24 cellular contexts compared by ENCODE assay signal in genomic region chr5:35417040-35417439, GRCh38.
"Had no signal": no experiment of that assay in that cellular context is flagged by ENCODE, and none has a peak within 500 bp of the region (broad histone marks: within the 10 kb centered on the region; RNA-seq: fewer than 3 reads in every experiment).

No MANE protein-coding gene starts in this region.

- H3K4me3 Mint-ChIP-seq: activated CD4-positive, alpha-beta T cell treated with anti-CD3 and anti-CD28 coated beads for 36 hours; activated CD8-positive, alpha-beta T cell treated with anti-CD3 and anti-CD28 coated beads for 36 hours; activated naive CD4-positive, alpha-beta T cell treated with anti-CD3 and anti-CD28 coated beads, Interleukin-2, amount 10 ng/mL, durations not matched to agents 7 days and 5 days; activated naive CD8-positive, alpha-beta T cell treated with anti-CD3 and anti-CD28 coated beads for 36 hours; activated T-cell treated with anti-CD3 and anti-CD28 coated beads, Interleukin-2, amount 50 U/mL, for 72 hours had no signal

- H3K27me3 Mint-ChIP-seq: activated naive CD4-positive, alpha-beta T cell treated with anti-CD3 and anti-CD28 coated beads, Interleukin-2, amount 10 ng/mL, durations not matched to agents 7 days and 5 days had no signal

- H3K36me3 ChIP-seq: brain microvascular endothelial cell, cardiac muscle cell, WERI-Rb-1 had no signal

- H3K36me3 Mint-ChIP-seq: activated naive CD4-positive, alpha-beta T cell treated with anti-CD3 and anti-CD28 coated beads, Interleukin-2, amount 10 ng/mL, durations not matched to agents 7 days and 5 days; activated naive CD8-positive, alpha-beta T cell treated with anti-CD3 and anti-CD28 coated beads for 36 hours had no signal

- H3K27me3 ChIP-seq: brain microvascular endothelial cell, cardiac muscle cell had no signal

- H3K27ac Mint-ChIP-seq: activated CD4-positive, alpha-beta T cell treated with anti-CD3 and anti-CD28 coated beads for 36 hours; activated CD8-positive, alpha-beta T cell treated with anti-CD3 and anti-CD28 coated beads for 36 hours; activated naive CD4-positive, alpha-beta T cell treated with anti-CD3 and anti-CD28 coated beads, Interleukin-2, amount 10 ng/mL, durations not matched to agents 7 days and 5 days; activated naive CD8-positive, alpha-beta T cell treated with anti-CD3 and anti-CD28 coated beads for 36 hours; activated T-cell treated with anti-CD3 and anti-CD28 coated beads, Interleukin-2, amount 50 U/mL, for 72 hours; activated T-helper 2 cell treated with anti-CD3 and anti-CD28 coated beads, Interferon-gamma antibody, Interleukin-2, Interleukin-4, amounts not matched to agents 10 μg/mL and 5 μg/mL and 100 μg/mL, durations not matched to agents 14 hours and 24 hours and 36 hours had no signal

- DNase-seq: activated CD4-positive, alpha-beta T cell treated with anti-CD3 and anti-CD28 coated beads for 36 hours; activated CD8-positive, alpha-beta memory T cell treated with anti-CD3 and anti-CD28 coated beads, Interleukin-2, amount 50 U/mL, for 4 hours; activated CD8-positive, alpha-beta T cell treated with anti-CD3 and anti-CD28 coated beads for 36 hours; activated gamma-delta T cell treated with Interleukin-2 at 50 U/mL for 16 hours; activated naive CD4-positive, alpha-beta T cell treated with anti-CD3 and anti-CD28 coated beads, Interleukin-2, amount 10 ng/mL, durations not matched to agents 7 days and 5 days; activated naive CD8-positive, alpha-beta T cell treated with anti-CD3 and anti-CD28 coated beads for 36 hours; activated T-cell treated with anti-CD3 and anti-CD28 coated beads, Interleukin-2, amount 50 U/mL, for 72 hours; brain microvascular endothelial cell; IMR-90; Kasumi-1; KBM-7; NCI-H1436; NCI-H1694 treated with DMSO at 0.1 percent for 48 hours; NCI-H2029 treated with DMSO at 0.1 percent for 48 hours; NCI-H446; OCI-M1; RPMI8226; T-helper 1 cell; WERI-Rb-1 had no signal

- H3K27ac ChIP-seq: brain microvascular endothelial cell, cardiac muscle cell, SK-N-MC, WERI-Rb-1 had no signal

- H3K4me3 ChIP-seq: cardiac muscle cell, SK-N-MC had no signal

- H3K4me1 Mint-ChIP-seq: activated CD4-positive, alpha-beta T cell treated with anti-CD3 and anti-CD28 coated beads for 36 hours; activated naive CD4-positive, alpha-beta T cell treated with anti-CD3 and anti-CD28 coated beads, Interleukin-2, amount 10 ng/mL, durations not matched to agents 7 days and 5 days; activated naive CD8-positive, alpha-beta T cell treated with anti-CD3 and anti-CD28 coated beads for 36 hours had no signal

- ATAC-seq: activated CD4-positive, alpha-beta T cell treated with anti-CD3 and anti-CD28 coated beads for 36 hours; activated CD8-positive, alpha-beta T cell treated with anti-CD3 and anti-CD28 coated beads for 36 hours; activated T-cell treated with anti-CD3 and anti-CD28 coated beads, Interleukin-2, amount 50 U/mL, for 72 hours; Panc1; Right ventricle myocardium inferior had no signal

- H3K9me3 Mint-ChIP-seq: activated naive CD4-positive, alpha-beta T cell treated with anti-CD3 and anti-CD28 coated beads, Interleukin-2, amount 10 ng/mL, durations not matched to agents 7 days and 5 days; activated T-helper 2 cell treated with anti-CD3 and anti-CD28 coated beads, Interferon-gamma antibody, Interleukin-2, Interleukin-4, amounts not matched to agents 10 μg/mL and 5 μg/mL and 100 μg/mL, durations not matched to agents 14 hours and 24 hours and 36 hours had no signal
